In genomic region chr4:153084939-153085630, GRCh38 we compare ENCODE assay signal across 8 cellular contexts.
DNase-seq lines count a peak whose midpoint lies in the region; ATAC-seq and TF ChIP-seq lines count a peak whose summit lies in the region.

No MANE protein-coding gene starts in this region.

- peak; percentile 92 for TF ChIP-seq CTCF in GM10266 (IDR thresholded peaks at IDR 0.05; ENCODE audit: control insufficient read depth, insufficient read depth, low read depth, missing control alignments)
- TF ChIP-seq CTCF in WI38 (IDR thresholded peaks at IDR 0.05; ENCODE audit: low read depth, low read length) = peak; percentile 98
- peak; percentile 99 for TF ChIP-seq CTCF in brain microvascular endothelial cell (IDR thresholded peaks at IDR 0.05; ENCODE audit: low read depth, low read length, missing control alignments)

- no peak for ATAC-seq in GM21825 (IDR thresholded peaks at IDR 0.05; ENCODE audit: unreplicated experiment)

- no peaks in the 10 kb centered on the region for H3K36me3 ChIP-seq in HAP-1 (replicated peaks)
- H3K36me3 ChIP-seq in brain microvascular endothelial cell (replicated peaks) = no peaks in the 10 kb centered on the region

- DNase-seq in GM10266 (ENCODE audit: extremely low spot score) (peak; percentile 65), HAP-1 (ENCODE audit: low spot score in 2 of 2) (peak; percentile 58 to 89), NCI-H1105 (lab: John Stamatoyannopoulos, UW) (peak; percentile 7), brain microvascular endothelial cell (peak; percentile 67), inferior parietal cortex (ENCODE audit: extremely low spot score) (peak; percentile 88)
- DNase-seq in stimulated activated CD4-positive, alpha-beta T cell treated with anti-CD3 and anti-CD28 coated beads, Interleukin-15, amount 100 ng/mL, for 24 hours = peak; percentile 89

- H3K27me3 ChIP-seq in HAP-1 (ENCODE audit: low read depth) = peaks cover 22% of the 10 kb centered on the region
- no peaks in the 10 kb centered on the region for H3K27me3 ChIP-seq in brain microvascular endothelial cell (replicated peaks)

- in situ Hi-C loops in HAP-1 (cut with MboI; ENCODE audit: low sequenced_read_pairs) = loop anchor here (5.0 to 25.0 kb wide), 2 partner anchors 42 to 673 kb away; no protein-coding TSS in a partner anchor
- in situ Hi-C loops in brain microvascular endothelial cell (cut with HindIII; ENCODE audit: low pct_ligation_motif_present, low sequenced_read_pairs) = no loop called here

- H3K9me3 ChIP-seq in HAP-1 = no peaks in the 10 kb centered on the region

- no peak overlapping the region for H3K27ac ChIP-seq in brain microvascular endothelial cell

- H3K4me3 ChIP-seq in HAP-1 = no peak overlapping the region
- H3K4me3 ChIP-seq in WI38 (ENCODE audit: low read depth, low read length) = no peak overlapping the region
- H3K4me3 ChIP-seq in brain microvascular endothelial cell (ENCODE audit: low read depth, low read length) = no peak overlapping the region

- H3K4me1 ChIP-seq in HAP-1 = peaks cover 22% of the 10 kb centered on the region

Comparison
In these comparisons a context has a peak if more than half of its experiments do, and no peak if none do; other contexts are left out.
1. DNase-seq: peak in every context shown above with its lines; median percentile 89 in stimulated activated CD4-positive, alpha-beta T cell treated with anti-CD3 and anti-CD28 coated beads, Interleukin-15, amount 100 ng/mL, for 24 hours; 88 in inferior parietal cortex; 74 in HAP-1; 67 in brain microvascular endothelial cell; 65 in GM10266; 7 in NCI-H1105.